Comparison of ENCODE assay signal across 20 cellular contexts in the genomic region with DNA sequence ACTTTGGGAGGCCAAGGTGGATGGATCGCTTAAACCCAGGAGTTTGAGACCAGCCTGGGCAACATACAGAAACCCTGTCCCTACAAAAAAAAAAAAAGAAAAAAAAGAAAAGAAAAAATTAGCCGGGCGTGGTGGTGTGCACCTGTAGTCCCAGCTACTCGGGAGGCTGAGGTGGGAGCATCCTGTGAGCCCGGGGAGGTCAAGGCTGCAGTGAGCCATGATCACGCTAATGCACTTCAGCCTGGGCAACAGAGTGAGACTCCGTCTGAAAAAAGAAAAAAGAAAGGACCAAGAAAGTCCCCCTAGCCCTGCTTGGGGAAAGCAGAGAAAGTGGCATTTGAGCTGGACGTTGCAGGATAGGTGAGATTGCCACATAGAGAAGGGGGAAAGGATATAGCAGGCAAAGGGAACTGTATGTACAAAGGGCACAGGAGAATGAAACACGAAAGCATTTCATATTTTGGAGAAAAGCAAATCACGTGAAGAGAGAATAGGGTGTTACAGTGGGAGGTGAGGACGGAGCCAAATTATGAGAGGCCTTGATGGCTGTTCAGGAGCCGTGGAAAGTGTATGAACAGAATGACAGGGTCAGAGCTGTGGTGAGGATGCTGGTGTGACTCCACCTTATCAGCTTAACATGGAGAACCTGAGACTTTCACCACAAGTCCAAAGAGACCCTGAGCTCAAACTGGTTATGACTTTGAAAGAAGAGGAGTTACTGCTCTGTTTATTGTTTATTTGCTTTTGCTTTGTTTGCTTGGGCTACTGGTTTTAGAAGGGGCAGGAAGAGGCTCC.
"Had no signal": no experiment of that assay in that cellular context is flagged by ENCODE, and none has a peak within 500 bp of the region (broad histone marks: within the 10 kb centered on the region; RNA-seq: fewer than 3 reads in every experiment).

No MANE protein-coding gene starts in this region.

- H3K36me3 Mint-ChIP-seq: naive thymus-derived CD8-positive, alpha-beta T cell; type B pancreatic cell had no signal

- H3K27ac Mint-ChIP-seq: activated naive CD8-positive, alpha-beta T cell treated with anti-CD3 and anti-CD28 coated beads, Interleukin-2, amount 10 ng/mL, durations not matched to agents 7 days and 5 days; activated T-helper 1 cell treated with anti-CD3 and anti-CD28 coated beads, Interleukin-12 subunit alpha, Interleukin-12 subunit beta, Interleukin-2, Interleukin-4 antibody, amounts not matched to agents 30 ng/mL and 10 ng/mL and 1 ng/mL, durations not matched to agents 14 hours and 24 hours and 36 hours; dendritic cell treated with granulocyte-macrophage colony-stimulating factor and Interleukin-4, amounts not matched to agents 40 ng/mL and 50 ng/mL, for 4 days; T-helper 1 cell treated with Interleukin-12 subunit alpha and Interleukin-12 subunit beta and Interleukin-4 antibody, amounts not matched to agents 30 μg/mL and 1 μg/mL, for 36 hours; type B pancreatic cell had no signal

- H3K27me3 Mint-ChIP-seq: activated naive CD8-positive, alpha-beta T cell treated with anti-CD3 and anti-CD28 coated beads, Interleukin-2, amount 10 ng/mL, durations not matched to agents 7 days and 5 days; dendritic cell treated with granulocyte-macrophage colony-stimulating factor and Interleukin-4, amounts not matched to agents 40 ng/mL and 50 ng/mL, for 4 days; naive thymus-derived CD8-positive, alpha-beta T cell; type B pancreatic cell had no signal

- H3K4me3 ChIP-seq: heart left ventricle, left lung, mucosa of descending colon, right atrium auricular region, skin epidermis had no signal

- H3K4me1 ChIP-seq: left lung had no signal

- H3K36me3 ChIP-seq: brain microvascular endothelial cell, heart left ventricle, left lung, right atrium auricular region had no signal

- FAIRE-seq: frontal cortex, keratinocyte, TTC549 had no signal

- H3K27me3 ChIP-seq: brain microvascular endothelial cell, heart left ventricle, left lung, right atrium auricular region had no signal

- DNase-seq: activated naive CD4-positive, alpha-beta T cell; activated naive CD8-positive, alpha-beta T cell treated with anti-CD3 and anti-CD28 coated beads, Interleukin-2, amount 10 ng/mL, durations not matched to agents 7 days and 5 days; anterior cingulate cortex; brain microvascular endothelial cell; heart left ventricle; left lung; mucosa of descending colon; naive thymus-derived CD8-positive, alpha-beta T cell; nucleus accumbens; stimulated activated CD4-positive, alpha-beta T cell treated with anti-CD3 and anti-CD28 coated beads, Interleukin-4, amount 100 ng/mL, for 24 hours; stimulated activated naive CD8-positive, alpha-beta T cell treated with anti-CD3 and anti-CD28 coated beads, Interleukin-15, Interleukin-2, amounts not matched to agents 100 U/mL and 50 U/mL, for 24 hours had no signal

- H3K27ac ChIP-seq: brain microvascular endothelial cell, heart left ventricle, left lung, right atrium auricular region, skin epidermis had no signal

- H3K4me3 Mint-ChIP-seq: activated naive CD8-positive, alpha-beta T cell treated with anti-CD3 and anti-CD28 coated beads, Interleukin-2, amount 10 ng/mL, durations not matched to agents 7 days and 5 days; activated T-helper 1 cell treated with anti-CD3 and anti-CD28 coated beads, Interleukin-12 subunit alpha, Interleukin-12 subunit beta, Interleukin-2, Interleukin-4 antibody, amounts not matched to agents 30 ng/mL and 10 ng/mL and 1 ng/mL, durations not matched to agents 14 hours and 24 hours and 36 hours; dendritic cell treated with granulocyte-macrophage colony-stimulating factor and Interleukin-4, amounts not matched to agents 40 ng/mL and 50 ng/mL, for 4 days; naive thymus-derived CD8-positive, alpha-beta T cell; T-helper 1 cell treated with Interleukin-12 subunit alpha and Interleukin-12 subunit beta and Interleukin-4 antibody, amounts not matched to agents 30 μg/mL and 1 μg/mL, for 36 hours; type B pancreatic cell had no signal

- ATAC-seq: heart left ventricle; left lung; mucosa of descending colon; naive thymus-derived CD8-positive, alpha-beta T cell; stimulated activated naive CD8-positive, alpha-beta T cell treated with anti-CD3 and anti-CD28 coated beads, Interleukin-15, Interleukin-2, amounts not matched to agents 100 U/mL and 50 U/mL, for 24 hours had no signal

- H3K9me3 ChIP-seq: heart left ventricle, left lung, mucosa of descending colon, right atrium auricular region had no signal
